13 cellular contexts compared by ENCODE assay signal in genomic region chr16:48284772-48285409, GRCh38. TPM values are rescaled to one million over a fixed set of nuclear protein-coding genes. Genes with fewer than 3 reads are reported as not detected.
DNase-seq lines count a peak whose midpoint lies in the region; ATAC-seq, FAIRE-seq and TF ChIP-seq lines count a peak whose summit lies in the region.
"Had no signal": no experiment of that assay in that cellular context is flagged by ENCODE, and none has a peak within 500 bp of the region (broad histone marks: within the 10 kb centered on the region; RNA-seq: fewer than 3 reads in every experiment).

No MANE protein-coding gene starts in this region.

- H3K4me1 Mint-ChIP-seq in endothelial cell (ENCODE audit: unreplicated experiment) = peaks cover 19% of the 10 kb centered on the region

- H3K27ac Mint-ChIP-seq in endothelial cell (ENCODE audit: unreplicated experiment) = peak overlapping the region; percentile 2

- no peak overlapping the region for H3K4me3 Mint-ChIP-seq in endothelial cell (ENCODE audit: unreplicated experiment)
- H3K4me3 Mint-ChIP-seq: naive thymus-derived CD4-positive, alpha-beta T cell had no signal

- TF ChIP-seq POLR2A in GM12891 (IDR thresholded peaks at IDR 0.05; ENCODE audit: low read depth, low read length) = no peak

- TF ChIP-seq CTCF in GM20000 (IDR thresholded peaks at IDR 0.05; ENCODE audit: extremely low read depth, missing control alignments) = no peak
- TF ChIP-seq CTCF in LNCAP (IDR thresholded peaks at IDR 0.05) = peak; percentile 28; the same call in 1 of the 2 replicates
- TF ChIP-seq CTCF in endothelial cell (IDR thresholded peaks at IDR 0.05; ENCODE audit: unreplicated experiment) = no peak

- H3K27me3 Mint-ChIP-seq in endothelial cell (ENCODE audit: unreplicated experiment) = no peaks in the 10 kb centered on the region
- H3K27me3 Mint-ChIP-seq: naive thymus-derived CD4-positive, alpha-beta T cell had no signal

- ATAC-seq in HG02973 (IDR thresholded peaks at IDR 0.05; ENCODE audit: unreplicated experiment) (no peak), sciatic nerve (no peak)
- ATAC-seq: heart left ventricle; naive thymus-derived CD4-positive, alpha-beta T cell had no signal

- intact Hi-C loops in sciatic nerve (cut with DNase I) = no loop called here

- H3K36me3 Mint-ChIP-seq in endothelial cell (ENCODE audit: low read depth, unreplicated experiment) = peaks cover 29% of the 10 kb centered on the region

- peak; percentile 75 for FAIRE-seq in GM12891 (lab: Jason Lieb, UNC)

- peaks cover 8% of the 10 kb centered on the region for H3K9me3 Mint-ChIP-seq in endothelial cell (ENCODE audit: unreplicated experiment)

- DNase-seq in GM12891 (ENCODE audit: insufficient read length, low spot score) (no peak), GM20000 (ENCODE audit: low spot score) (peak; percentile 16), endothelial cell (ENCODE audit: low spot score) (no peak), nucleus accumbens (lab: John Stamatoyannopoulos, UW) (no peak), GDM1 (lab: John Stamatoyannopoulos, UW) (no peak), sciatic nerve (ENCODE audit: low spot score) (no peak)
- DNase-seq: heart left ventricle; left ventricle myocardium inferior; naive thymus-derived CD4-positive, alpha-beta T cell; NCI-H1092 treated with DMSO at 0.1 percent for 48 hours had no signal

TF ChIP-seq in GM12891, 5 proteins besides CTCF, POLR2A, EP300 and RAD21:
- no peak for TF ChIP-seq POLR2AphosphoS5 (IDR thresholded peaks at IDR 0.05; ENCODE audit: low read depth, low read length)
- no peak for TF ChIP-seq POU2F2 (IDR thresholded peaks at IDR 0.05; ENCODE audit: low read depth, low read length)
- TF ChIP-seq PAX5 (IDR thresholded peaks at IDR 0.05; ENCODE audit: insufficient read depth, low read length, severe bottlenecking) = no peak
- TF ChIP-seq SPI1 (IDR thresholded peaks at IDR 0.05; ENCODE audit: low read depth, low read length) = no peak
- no peak for TF ChIP-seq TAF1 (IDR thresholded peaks at IDR 0.05; ENCODE audit: low read depth, low read length)

RNA-seq across cellular contexts. Expression of gene ABCC11, which starts 37.6 kb away (rescaled TPM):
- not detected for polyA plus RNA-seq in GM12891 (2012; ENCODE audit: low read depth, missing spikeins)
- total RNA-seq in endothelial cell (ENCODE audit: unreplicated experiment) (0.72 TPM), sciatic nerve (not detected)
- total RNA-seq: NCI-H460 had no signal
- polyA plus RNA-seq: naive thymus-derived CD4-positive, alpha-beta T cell had no signal

RNA-seq across cellular contexts. Expression of gene LONP2, which starts 40.8 kb away (rescaled TPM):
- 25.7 TPM for polyA plus RNA-seq in GM12891 (2012; ENCODE audit: low read depth, missing spikeins)
- total RNA-seq in endothelial cell (ENCODE audit: unreplicated experiment) = 42.6 TPM
- total RNA-seq in sciatic nerve = 75.9 TPM
